ENCODE assay signal across 1 cellular context in the genomic region with DNA sequence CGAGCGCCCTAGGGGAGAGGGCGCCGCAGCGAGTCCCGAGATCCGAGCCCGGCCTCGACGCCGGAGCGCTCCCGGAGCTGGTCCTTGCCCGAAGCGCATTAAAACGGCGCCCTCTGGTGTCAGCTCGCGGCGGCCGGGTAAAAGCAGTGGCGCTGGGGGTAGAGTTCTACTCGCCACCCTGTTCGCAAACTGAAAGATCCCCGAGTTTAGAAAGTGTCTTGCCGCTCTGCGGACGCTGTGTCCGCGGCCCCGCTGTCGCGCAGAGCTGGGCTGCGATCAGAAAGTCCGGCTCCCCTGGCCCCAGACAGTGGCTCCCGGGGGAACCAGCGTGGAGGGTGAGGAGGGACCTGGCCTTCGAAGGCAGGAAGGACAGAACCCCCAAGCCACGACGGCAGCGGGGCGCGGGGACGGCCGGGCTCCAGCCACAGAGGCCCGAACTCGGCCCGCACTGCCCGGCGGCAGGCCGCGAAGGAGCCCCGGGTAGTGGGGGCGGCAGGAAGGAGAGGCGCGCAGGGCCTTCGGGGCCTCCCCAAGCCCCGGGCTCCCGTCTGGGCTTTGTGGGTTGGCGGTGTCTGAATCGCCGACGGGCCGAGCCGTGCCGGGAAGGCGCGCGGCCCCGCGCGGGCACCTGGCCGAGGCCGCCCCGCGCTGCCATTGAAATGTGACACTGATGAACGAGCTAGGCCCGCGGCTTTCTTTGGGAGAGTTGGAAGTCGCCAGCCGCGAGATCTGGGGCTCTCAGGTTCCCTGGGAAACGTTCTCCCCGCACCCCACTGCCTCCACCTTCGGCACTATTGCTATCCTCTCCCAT.
TF ChIP-seq lines count a peak whose summit lies in the region.

No MANE protein-coding gene starts in this region.

TF ChIP-seq in HepG2, 621 proteins besides CTCF, POLR2A, EP300 and RAD21 (continued from another document):
- TF ChIP-seq, protein P1, sequence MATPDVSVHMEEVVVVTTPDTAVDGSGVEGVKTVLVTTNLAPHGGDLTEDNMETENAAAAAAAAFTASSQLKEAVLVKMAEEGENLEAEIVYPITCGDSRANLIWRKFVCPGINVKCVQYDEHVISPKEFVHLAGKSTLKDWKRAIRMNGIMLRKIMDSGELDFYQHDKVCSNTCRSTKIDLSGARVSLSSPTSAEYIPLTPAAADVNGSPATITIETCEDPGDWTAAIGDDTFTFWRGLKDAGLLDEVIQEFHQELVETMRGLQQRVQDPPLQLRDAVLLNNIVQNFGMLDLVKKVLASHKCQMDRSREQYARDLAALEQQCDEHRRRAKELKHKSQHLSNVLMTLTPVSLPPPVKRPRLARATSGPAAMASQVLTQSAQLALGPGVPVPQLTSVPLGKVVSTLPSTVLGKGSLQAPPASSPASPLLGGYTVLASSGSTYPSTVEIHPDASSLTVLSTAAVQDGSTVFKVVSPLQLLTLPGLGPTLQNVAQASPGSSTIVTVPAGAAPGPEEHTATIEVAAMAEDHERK (CRISPR knock-in tag; IDR thresholded peaks at IDR 0.05; ENCODE audit: low read depth): no peak
- TF ChIP-seq ZC3H4 (CRISPR knock-in tag; IDR thresholded peaks at IDR 0.05; ENCODE audit: borderline replicate concordance) (no peak), MEF2D (CRISPR knock-in tag; IDR thresholded peaks at IDR 0.05) (no peak), TEAD2 (CRISPR knock-in tag; IDR thresholded peaks at IDR 0.05) (no peak), BRD4 (CRISPR knock-in tag; IDR thresholded peaks at IDR 0.05) (no peak), ZNF879 (CRISPR knock-in tag; IDR thresholded peaks at IDR 0.05) (no peak), ZNF781 (CRISPR knock-in tag; IDR thresholded peaks at IDR 0.05; ENCODE audit: borderline replicate concordance, not compliant biosample characterization) (no peak), KDM4B (CRISPR knock-in tag; IDR thresholded peaks at IDR 0.05) (0 out of 2 replicates have a peak, but pooled peaks have one; percentile 56), RFX5 (IDR thresholded peaks at IDR 0.05; ENCODE audit: low read depth, low read length) (no peak), TGIF2 (CRISPR knock-in tag; IDR thresholded peaks at IDR 0.05) (no peak), XBP1 (CRISPR knock-in tag; IDR thresholded peaks at IDR 0.05) (no peak), ZNF720 (CRISPR knock-in tag; IDR thresholded peaks at IDR 0.05) (no peak), TBL1XR1 (IDR thresholded peaks at IDR 0.05; ENCODE audit: borderline replicate concordance, low read length, partially characterized antibody) (no peak), PTBP1 (IDR thresholded peaks at IDR 0.05; ENCODE audit: low read depth, low read length, poor library complexity, severe bottlenecking) (peak; percentile 37)
- TF ChIP-seq, protein P2, sequence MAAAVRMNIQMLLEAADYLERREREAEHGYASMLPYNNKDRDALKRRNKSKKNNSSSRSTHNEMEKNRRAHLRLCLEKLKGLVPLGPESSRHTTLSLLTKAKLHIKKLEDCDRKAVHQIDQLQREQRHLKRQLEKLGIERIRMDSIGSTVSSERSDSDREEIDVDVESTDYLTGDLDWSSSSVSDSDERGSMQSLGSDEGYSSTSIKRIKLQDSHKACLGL (CRISPR knock-in tag; IDR thresholded peaks at IDR 0.05): no peak
- TF ChIP-seq, protein P3, sequence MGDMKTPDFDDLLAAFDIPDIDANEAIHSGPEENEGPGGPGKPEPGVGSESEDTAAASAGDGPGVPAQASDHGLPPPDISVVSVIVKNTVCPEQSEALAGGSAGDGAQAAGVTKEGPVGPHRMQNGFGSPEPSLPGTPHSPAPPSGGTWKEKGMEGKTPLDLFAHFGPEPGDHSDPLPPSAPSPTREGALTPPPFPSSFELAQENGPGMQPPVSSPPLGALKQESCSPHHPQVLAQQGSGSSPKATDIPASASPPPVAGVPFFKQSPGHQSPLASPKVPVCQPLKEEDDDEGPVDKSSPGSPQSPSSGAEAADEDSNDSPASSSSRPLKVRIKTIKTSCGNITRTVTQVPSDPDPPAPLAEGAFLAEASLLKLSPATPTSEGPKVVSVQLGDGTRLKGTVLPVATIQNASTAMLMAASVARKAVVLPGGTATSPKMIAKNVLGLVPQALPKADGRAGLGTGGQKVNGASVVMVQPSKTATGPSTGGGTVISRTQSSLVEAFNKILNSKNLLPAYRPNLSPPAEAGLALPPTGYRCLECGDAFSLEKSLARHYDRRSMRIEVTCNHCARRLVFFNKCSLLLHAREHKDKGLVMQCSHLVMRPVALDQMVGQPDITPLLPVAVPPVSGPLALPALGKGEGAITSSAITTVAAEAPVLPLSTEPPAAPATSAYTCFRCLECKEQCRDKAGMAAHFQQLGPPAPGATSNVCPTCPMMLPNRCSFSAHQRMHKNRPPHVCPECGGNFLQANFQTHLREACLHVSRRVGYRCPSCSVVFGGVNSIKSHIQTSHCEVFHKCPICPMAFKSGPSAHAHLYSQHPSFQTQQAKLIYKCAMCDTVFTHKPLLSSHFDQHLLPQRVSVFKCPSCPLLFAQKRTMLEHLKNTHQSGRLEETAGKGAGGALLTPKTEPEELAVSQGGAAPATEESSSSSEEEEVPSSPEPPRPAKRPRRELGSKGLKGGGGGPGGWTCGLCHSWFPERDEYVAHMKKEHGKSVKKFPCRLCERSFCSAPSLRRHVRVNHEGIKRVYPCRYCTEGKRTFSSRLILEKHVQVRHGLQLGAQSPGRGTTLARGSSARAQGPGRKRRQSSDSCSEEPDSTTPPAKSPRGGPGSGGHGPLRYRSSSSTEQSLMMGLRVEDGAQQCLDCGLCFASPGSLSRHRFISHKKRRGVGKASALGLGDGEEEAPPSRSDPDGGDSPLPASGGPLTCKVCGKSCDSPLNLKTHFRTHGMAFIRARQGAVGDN (CRISPR knock-in tag; IDR thresholded peaks at IDR 0.05): peak; percentile 78
- TF ChIP-seq, protein P4, sequence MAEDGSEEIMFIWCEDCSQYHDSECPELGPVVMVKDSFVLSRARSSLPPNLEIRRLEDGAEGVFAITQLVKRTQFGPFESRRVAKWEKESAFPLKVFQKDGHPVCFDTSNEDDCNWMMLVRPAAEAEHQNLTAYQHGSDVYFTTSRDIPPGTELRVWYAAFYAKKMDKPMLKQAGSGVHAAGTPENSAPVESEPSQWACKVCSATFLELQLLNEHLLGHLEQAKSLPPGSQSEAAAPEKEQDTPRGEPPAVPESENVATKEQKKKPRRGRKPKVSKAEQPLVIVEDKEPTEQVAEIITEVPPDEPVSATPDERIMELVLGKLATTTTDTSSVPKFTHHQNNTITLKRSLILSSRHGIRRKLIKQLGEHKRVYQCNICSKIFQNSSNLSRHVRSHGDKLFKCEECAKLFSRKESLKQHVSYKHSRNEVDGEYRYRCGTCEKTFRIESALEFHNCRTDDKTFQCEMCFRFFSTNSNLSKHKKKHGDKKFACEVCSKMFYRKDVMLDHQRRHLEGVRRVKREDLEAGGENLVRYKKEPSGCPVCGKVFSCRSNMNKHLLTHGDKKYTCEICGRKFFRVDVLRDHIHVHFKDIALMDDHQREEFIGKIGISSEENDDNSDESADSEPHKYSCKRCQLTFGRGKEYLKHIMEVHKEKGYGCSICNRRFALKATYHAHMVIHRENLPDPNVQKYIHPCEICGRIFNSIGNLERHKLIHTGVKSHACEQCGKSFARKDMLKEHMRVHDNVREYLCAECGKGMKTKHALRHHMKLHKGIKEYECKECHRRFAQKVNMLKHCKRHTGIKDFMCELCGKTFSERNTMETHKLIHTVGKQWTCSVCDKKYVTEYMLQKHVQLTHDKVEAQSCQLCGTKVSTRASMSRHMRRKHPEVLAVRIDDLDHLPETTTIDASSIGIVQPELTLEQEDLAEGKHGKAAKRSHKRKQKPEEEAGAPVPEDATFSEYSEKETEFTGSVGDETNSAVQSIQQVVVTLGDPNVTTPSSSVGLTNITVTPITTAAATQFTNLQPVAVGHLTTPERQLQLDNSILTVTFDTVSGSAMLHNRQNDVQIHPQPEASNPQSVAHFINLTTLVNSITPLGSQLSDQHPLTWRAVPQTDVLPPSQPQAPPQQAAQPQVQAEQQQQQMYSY (CRISPR knock-in tag; IDR thresholded peaks at IDR 0.05): no peak
- TF ChIP-seq, protein P5, sequence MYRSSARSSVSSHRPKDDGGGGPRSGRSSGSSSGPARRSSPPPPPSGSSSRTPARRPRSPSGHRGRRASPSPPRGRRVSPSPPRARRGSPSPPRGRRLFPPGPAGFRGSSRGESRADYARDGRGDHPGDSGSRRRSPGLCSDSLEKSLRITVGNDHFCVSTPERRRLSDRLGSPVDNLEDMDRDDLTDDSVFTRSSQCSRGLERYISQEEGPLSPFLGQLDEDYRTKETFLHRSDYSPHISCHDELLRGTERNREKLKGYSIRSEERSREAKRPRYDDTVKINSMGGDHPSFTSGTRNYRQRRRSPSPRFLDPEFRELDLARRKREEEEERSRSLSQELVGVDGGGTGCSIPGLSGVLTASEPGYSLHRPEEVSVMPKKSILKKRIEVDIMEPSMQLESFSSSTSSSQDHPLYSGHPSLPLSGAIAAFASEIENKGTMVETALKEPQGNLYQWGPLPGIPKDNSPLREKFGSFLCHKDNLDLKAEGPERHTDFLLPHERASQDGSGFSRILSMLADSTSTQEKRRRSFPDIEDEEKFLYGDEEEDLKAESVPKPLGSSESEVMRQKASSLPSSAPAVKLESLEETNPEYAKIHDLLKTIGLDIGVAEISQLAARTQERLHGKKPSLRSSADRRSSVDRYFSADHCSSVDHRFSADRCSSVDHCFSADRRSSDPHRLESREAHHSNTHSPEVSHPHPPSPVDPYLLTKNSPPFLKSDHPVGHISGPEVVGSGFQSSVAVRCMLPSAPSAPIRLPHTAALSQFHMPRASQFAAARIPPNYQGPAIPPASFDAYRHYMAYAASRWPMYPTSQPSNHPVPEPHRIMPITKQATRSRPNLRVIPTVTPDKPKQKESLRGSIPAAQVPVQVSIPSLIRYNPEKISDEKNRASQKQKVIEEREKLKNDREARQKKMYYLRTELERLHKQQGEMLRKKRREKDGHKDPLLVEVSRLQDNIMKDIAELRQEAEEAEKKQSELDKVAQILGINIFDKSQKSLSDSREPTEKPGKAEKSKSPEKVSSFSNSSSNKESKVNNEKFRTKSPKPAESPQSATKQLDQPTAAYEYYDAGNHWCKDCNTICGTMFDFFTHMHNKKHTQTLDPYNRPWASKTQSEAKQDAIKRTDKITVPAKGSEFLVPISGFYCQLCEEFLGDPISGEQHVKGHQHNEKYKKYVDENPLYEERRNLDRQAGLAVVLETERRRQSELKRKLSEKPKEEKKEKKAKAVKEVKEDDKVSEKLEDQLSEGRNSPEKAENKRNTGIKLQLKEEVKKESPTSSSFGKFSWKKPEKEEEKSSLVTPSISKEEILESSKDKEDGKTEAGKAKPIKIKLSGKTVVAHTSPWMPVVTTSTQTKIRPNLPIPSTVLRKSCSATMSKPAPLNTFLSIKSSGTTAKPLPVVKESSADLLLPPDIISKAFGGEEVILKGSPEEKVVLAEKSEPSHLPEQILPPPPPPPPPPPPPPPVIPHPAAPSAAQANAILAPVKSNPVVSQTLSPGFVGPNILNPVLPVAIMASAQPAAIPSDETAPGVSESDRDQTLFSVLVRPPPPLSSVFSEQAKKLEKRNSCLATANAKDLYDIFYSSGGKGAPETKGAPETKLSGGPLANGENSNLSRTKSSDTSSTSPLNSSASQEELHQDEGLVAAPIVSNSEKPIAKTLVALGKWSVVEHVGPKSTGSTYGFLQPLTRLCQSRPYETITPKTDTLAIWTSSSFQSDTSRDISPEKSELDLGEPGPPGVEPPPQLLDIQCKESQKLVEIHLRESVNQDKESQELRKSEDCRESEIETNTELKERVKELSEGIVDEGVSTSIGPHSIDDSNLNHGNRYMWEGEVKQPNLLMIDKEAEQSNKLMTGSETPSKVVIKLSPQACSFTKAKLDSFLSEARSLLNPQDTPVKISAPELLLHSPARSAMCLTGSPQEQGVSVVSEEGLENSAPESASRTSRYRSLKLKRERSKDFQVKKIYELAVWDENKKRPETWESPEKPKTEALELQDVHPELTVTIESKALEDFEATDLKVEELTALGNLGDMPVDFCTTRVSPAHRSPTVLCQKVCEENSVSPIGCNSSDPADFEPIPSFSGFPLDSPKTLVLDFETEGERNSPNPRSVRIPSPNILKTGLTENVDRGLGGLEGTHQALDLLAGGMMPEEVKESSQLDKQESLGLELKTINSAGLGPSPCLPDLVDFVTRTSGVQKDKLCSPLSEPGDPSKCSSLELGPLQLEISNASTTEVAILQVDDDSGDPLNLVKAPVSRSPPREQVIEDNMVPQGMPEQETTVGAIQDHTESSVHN (CRISPR knock-in tag; IDR thresholded peaks at IDR 0.05): no peak
- TF ChIP-seq, protein P6, sequence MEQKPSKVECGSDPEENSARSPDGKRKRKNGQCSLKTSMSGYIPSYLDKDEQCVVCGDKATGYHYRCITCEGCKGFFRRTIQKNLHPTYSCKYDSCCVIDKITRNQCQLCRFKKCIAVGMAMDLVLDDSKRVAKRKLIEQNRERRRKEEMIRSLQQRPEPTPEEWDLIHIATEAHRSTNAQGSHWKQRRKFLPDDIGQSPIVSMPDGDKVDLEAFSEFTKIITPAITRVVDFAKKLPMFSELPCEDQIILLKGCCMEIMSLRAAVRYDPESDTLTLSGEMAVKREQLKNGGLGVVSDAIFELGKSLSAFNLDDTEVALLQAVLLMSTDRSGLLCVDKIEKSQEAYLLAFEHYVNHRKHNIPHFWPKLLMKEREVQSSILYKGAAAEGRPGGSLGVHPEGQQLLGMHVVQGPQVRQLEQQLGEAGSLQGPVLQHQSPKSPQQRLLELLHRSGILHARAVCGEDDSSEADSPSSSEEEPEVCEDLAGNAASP (CRISPR knock-in tag; IDR thresholded peaks at IDR 0.05; ENCODE audit: borderline replicate concordance): peak; percentile 20; the same call in 1 of the 2 replicates
- TF ChIP-seq, protein P7, sequence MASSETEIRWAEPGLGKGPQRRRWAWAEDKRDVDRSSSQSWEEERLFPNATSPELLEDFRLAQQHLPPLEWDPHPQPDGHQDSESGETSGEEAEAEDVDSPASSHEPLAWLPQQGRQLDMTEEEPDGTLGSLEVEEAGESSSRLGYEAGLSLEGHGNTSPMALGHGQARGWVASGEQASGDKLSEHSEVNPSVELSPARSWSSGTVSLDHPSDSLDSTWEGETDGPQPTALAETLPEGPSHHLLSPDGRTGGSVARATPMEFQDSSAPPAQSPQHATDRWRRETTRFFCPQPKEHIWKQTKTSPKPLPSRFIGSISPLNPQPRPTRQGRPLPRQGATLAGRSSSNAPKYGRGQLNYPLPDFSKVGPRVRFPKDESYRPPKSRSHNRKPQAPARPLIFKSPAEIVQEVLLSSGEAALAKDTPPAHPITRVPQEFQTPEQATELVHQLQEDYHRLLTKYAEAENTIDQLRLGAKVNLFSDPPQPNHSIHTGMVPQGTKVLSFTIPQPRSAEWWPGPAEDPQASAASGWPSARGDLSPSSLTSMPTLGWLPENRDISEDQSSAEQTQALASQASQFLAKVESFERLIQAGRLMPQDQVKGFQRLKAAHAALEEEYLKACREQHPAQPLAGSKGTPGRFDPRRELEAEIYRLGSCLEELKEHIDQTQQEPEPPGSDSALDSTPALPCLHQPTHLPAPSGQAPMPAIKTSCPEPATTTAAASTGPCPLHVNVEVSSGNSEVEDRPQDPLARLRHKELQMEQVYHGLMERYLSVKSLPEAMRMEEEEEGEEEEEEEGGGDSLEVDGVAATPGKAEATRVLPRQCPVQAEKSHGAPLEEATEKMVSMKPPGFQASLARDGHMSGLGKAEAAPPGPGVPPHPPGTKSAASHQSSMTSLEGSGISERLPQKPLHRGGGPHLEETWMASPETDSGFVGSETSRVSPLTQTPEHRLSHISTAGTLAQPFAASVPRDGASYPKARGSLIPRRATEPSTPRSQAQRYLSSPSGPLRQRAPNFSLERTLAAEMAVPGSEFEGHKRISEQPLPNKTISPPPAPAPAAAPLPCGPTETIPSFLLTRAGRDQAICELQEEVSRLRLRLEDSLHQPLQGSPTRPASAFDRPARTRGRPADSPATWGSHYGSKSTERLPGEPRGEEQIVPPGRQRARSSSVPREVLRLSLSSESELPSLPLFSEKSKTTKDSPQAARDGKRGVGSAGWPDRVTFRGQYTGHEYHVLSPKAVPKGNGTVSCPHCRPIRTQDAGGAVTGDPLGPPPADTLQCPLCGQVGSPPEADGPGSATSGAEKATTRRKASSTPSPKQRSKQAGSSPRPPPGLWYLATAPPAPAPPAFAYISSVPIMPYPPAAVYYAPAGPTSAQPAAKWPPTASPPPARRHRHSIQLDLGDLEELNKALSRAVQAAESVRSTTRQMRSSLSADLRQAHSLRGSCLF (CRISPR knock-in tag; IDR thresholded peaks at IDR 0.05; ENCODE audit: borderline replicate concordance): no peak
